Comparison of ENCODE assay signal across 1 cellular context in genomic region chr5:150297934-150298595, GRCh38.
TF ChIP-seq lines count a peak whose summit lies in the region.

No MANE protein-coding gene starts in this region.

TF ChIP-seq in K562, 482 proteins besides CTCF, POLR2A, EP300 and RAD21:
- TF ChIP-seq ZFP36 (IDR thresholded peaks at IDR 0.05; ENCODE audit: low read depth, low read length, partially characterized antibody) (no peak), ZBTB33 (CRISPR knock-in tag; IDR thresholded peaks at IDR 0.05) (peak; percentile 91)
